Comparison of ENCODE assay signal across 15 cellular contexts in genomic region chr3:52396907-52397591, GRCh38. TPM values are rescaled to one million over a fixed set of nuclear protein-coding genes. Genes with fewer than 3 reads are reported as not detected.
"Had no signal": no experiment of that assay in that cellular context is flagged by ENCODE, and none has a peak within 500 bp of the region (broad histone marks: within the 10 kb centered on the region; RNA-seq: fewer than 3 reads in every experiment).

No MANE protein-coding gene starts in this region.

- H3K27me3 Mint-ChIP-seq: activated CD4-positive, alpha-beta memory T cell treated with anti-CD3 and anti-CD28 coated beads for 36 hours; activated CD4-positive, alpha-beta T cell treated with anti-CD3 and anti-CD28 coated beads for 36 hours; stimulated activated memory B cell treated with anti-CD40 and anti-IgM and Interleukin-4, amounts not matched to agents 10 μg/mL and 1 μg/mL and 100 μg/mL, for 72 hours had no signal

- H3K27ac Mint-ChIP-seq: activated CD4-positive, alpha-beta memory T cell treated with anti-CD3 and anti-CD28 coated beads for 36 hours; activated CD4-positive, alpha-beta T cell treated with anti-CD3 and anti-CD28 coated beads for 36 hours; nephron progenitor cell; stimulated activated memory B cell treated with anti-CD40 and anti-IgM and Interleukin-4, amounts not matched to agents 10 μg/mL and 1 μg/mL and 100 μg/mL, for 72 hours had no signal

- H3K9me3 Mint-ChIP-seq: activated CD4-positive, alpha-beta memory T cell treated with anti-CD3 and anti-CD28 coated beads for 36 hours; nephron progenitor cell; stimulated activated memory B cell treated with anti-CD40 and anti-IgM and Interleukin-4, amounts not matched to agents 10 μg/mL and 1 μg/mL and 100 μg/mL, for 72 hours had no signal

- H3K27ac ChIP-seq: esophagus muscularis mucosa, hepatocyte, thyroid gland, uterus, WERI-Rb-1 had no signal

- H3K4me3 Mint-ChIP-seq: activated CD4-positive, alpha-beta memory T cell treated with anti-CD3 and anti-CD28 coated beads for 36 hours; activated CD4-positive, alpha-beta T cell treated with anti-CD3 and anti-CD28 coated beads for 36 hours; nephron progenitor cell; stimulated activated memory B cell treated with anti-CD40 and anti-IgM and Interleukin-4, amounts not matched to agents 10 μg/mL and 1 μg/mL and 100 μg/mL, for 72 hours had no signal

- H3K27me3 ChIP-seq: esophagus muscularis mucosa, hepatocyte, thyroid gland, uterus had no signal

- DNase-seq: activated CD4-positive, alpha-beta memory T cell treated with anti-CD3 and anti-CD28 coated beads for 36 hours; activated CD4-positive, alpha-beta T cell treated with anti-CD3 and anti-CD28 coated beads for 36 hours; activated naive CD4-positive, alpha-beta T cell; activated T-cell treated with anti-CD3 and anti-CD28 coated beads, Interleukin-2, amount 50 U/mL, for 48 hours; mesendoderm; nephron progenitor cell; SK-N-SH; thyroid gland; uterus; WERI-Rb-1 had no signal

- H3K4me1 ChIP-seq: esophagus muscularis mucosa, thyroid gland, uterus had no signal

- H3K9me3 ChIP-seq: esophagus muscularis mucosa, SK-N-SH, thyroid gland, uterus had no signal

- H3K4me1 Mint-ChIP-seq: activated CD4-positive, alpha-beta T cell treated with anti-CD3 and anti-CD28 coated beads for 36 hours; nephron progenitor cell; stimulated activated memory B cell treated with anti-CD40 and anti-IgM and Interleukin-4, amounts not matched to agents 10 μg/mL and 1 μg/mL and 100 μg/mL, for 72 hours had no signal

- H3K4me3 ChIP-seq: esophagus muscularis mucosa, hepatocyte, thyroid gland, uterus had no signal

- ATAC-seq: activated CD4-positive, alpha-beta T cell treated with anti-CD3 and anti-CD28 coated beads for 36 hours; stimulated activated memory B cell treated with anti-CD40 and anti-IgM and Interleukin-4, amounts not matched to agents 10 μg/mL and 1 μg/mL and 100 μg/mL, for 72 hours had no signal

- H3K36me3 ChIP-seq: uterus had no signal

RNA-seq across cellular contexts. Expression of gene SEMA3G, which starts 47.9 kb away (rescaled TPM):
- total RNA-seq: activated CD4-positive, alpha-beta T cell treated with anti-CD3 and anti-CD28 coated beads for 36 hours; osteocyte; T-helper 1 cell treated with Interleukin-12 subunit alpha and Interleukin-12 subunit beta and Interleukin-4 antibody, amounts not matched to agents 30 ng/mL and 1 ng/mL, for 36 hours had no signal

RNA-seq across cellular contexts. Expression of gene TNNC1, which starts 56.8 kb away (rescaled TPM):
- total RNA-seq: osteocyte had no signal
